In genomic region chr2:68828887-68829708, GRCh38 we compare ENCODE assay signal across 8 cellular contexts. TPM values are rescaled to one million over a fixed set of nuclear protein-coding genes. Genes with fewer than 3 reads are reported as not detected.
DNase-seq lines count a peak whose midpoint lies in the region; ATAC-seq lines count a peak whose summit lies in the region.

No MANE protein-coding gene starts in this region.

- DNase-seq in H4 (ENCODE audit: low spot score) (peak; percentile 98), NOMO-1 treated with dmso at 0.1 percent for 144 hours (lab: John Stamatoyannopoulos, UW; ENCODE audit: unreplicated experiment) (peak; percentile 93), epidermal melanocyte (ENCODE audit: insufficient read length, low spot score) (peak; percentile 95), midbrain (lab: John Stamatoyannopoulos, UW) (peak; percentile 87), NCI-H526 (lab: John Stamatoyannopoulos, UW) (no peak)
- DNase-seq in activated CD8-positive, alpha-beta memory T cell treated with anti-CD3 and anti-CD28 coated beads, Interleukin-2, amount 50 U/mL, for 48 hours, result peak; percentile 73
- DNase-seq in stimulated activated CD8-positive, alpha-beta memory T cell treated with anti-CD3 and anti-CD28 coated beads, Interleukin-4, amount 100 ng/mL, for 24 hours (ENCODE audit: low read depth), result peak; percentile 29

- no peak for ATAC-seq in GM21717 (IDR thresholded peaks at IDR 0.05; ENCODE audit: unreplicated experiment)

RNA-seq across cellular contexts. Expression of gene BMP10, which starts 42.1 kb away (rescaled TPM):
- total RNA-seq in H4 (2014; rRNA removed; shearing (Covaris generic)), result not detected in 2 replicates

Comparison
In these comparisons a context has a peak if more than half of its experiments do, and no peak if none do; other contexts are left out.
1. DNase-seq: peak in H4 (single experiment), NOMO-1 treated with dmso at 0.1 percent for 144 hours (single experiment), activated CD8-positive, alpha-beta memory T cell treated with anti-CD3 and anti-CD28 coated beads, Interleukin-2, amount 50 U/mL, for 48 hours (single experiment), epidermal melanocyte (single experiment), midbrain (single experiment) and stimulated activated CD8-positive, alpha-beta memory T cell treated with anti-CD3 and anti-CD28 coated beads, Interleukin-4, amount 100 ng/mL, for 24 hours (single experiment); none in NCI-H526 (0 of 2).